ENCODE assay signal across 2 cellular contexts in genomic region chr15:28714176-28714575, GRCh38. TPM values are rescaled to one million over a fixed set of nuclear protein-coding genes. Genes with fewer than 3 reads are reported as not detected.
"Had no signal": no experiment of that assay in that cellular context is flagged by ENCODE, and none has a peak within 500 bp of the region (broad histone marks: within the 10 kb centered on the region; RNA-seq: fewer than 3 reads in every experiment).

No MANE protein-coding gene starts in this region.

RNA-seq across cellular contexts. Expression of gene GOLGA8M, which starts 2.0 kb away (rescaled TPM):
- total RNA-seq: occipital lobe had no signal
- polyA plus RNA-seq: neural cell had no signal
